12 cellular contexts compared by ENCODE assay signal in the genomic region with DNA sequence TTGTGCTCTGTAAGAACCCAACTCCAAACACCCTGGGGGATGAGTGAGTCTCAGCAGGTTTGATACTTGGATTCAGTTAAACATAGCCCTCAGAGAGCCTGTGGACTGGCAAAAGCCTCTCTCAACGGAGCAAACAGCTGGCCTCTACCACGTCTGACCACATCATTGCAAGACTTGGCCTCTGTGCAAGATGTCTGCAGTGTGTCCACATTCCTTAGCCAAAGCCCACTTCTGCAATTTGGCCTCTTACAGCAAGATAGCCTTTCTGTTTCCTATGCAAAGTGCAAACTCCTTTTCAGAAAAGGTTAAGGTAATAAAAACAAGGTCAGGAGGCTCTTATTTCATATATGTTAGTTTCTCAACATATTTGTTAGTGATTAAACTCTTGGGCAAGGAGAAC. TPM values are rescaled to one million over a fixed set of nuclear protein-coding genes. Genes with fewer than 3 reads are reported as not detected.
DNase-seq lines count a peak whose midpoint lies in the region; ATAC-seq and TF ChIP-seq lines count a peak whose summit lies in the region.
"Had no signal": no experiment of that assay in that cellular context is flagged by ENCODE, and none has a peak within 500 bp of the region (broad histone marks: within the 10 kb centered on the region; RNA-seq: fewer than 3 reads in every experiment).

No MANE protein-coding gene starts in this region.

- H3K27ac ChIP-seq in ascending aorta (peak overlapping the region; percentile 20 to 23), left ventricle myocardium inferior (replicated peaks) (no peak overlapping the region), spleen (peak overlapping the region in 3 of 8 donors; percentile 36 to 42 (median 41))

- TF ChIP-seq CTCF in ascending aorta (IDR thresholded peaks at IDR 0.05) (no peak), left ventricle myocardium inferior (IDR thresholded peaks at IDR 0.05; ENCODE audit: borderline replicate concordance) (no peak), spleen (IDR thresholded peaks at IDR 0.05 in 8 of 11, conservative IDR thresholded peaks at IDR 0.05 in 3 of 11) (no peak)

- peaks cover 0 to 2% of the 10 kb centered on the region in 2 donors for H3K36me3 ChIP-seq in ascending aorta
- no peaks in the 10 kb centered on the region for H3K36me3 ChIP-seq in left ventricle myocardium inferior
- no peaks in the 10 kb centered on the region for H3K36me3 ChIP-seq in spleen

- H3K9me3 ChIP-seq in ascending aorta (no peaks in the 10 kb centered on the region), left ventricle myocardium inferior (replicated peaks) (no peaks in the 10 kb centered on the region), spleen (no peaks in the 10 kb centered on the region)

- H3K4me3 ChIP-seq in ascending aorta (no peak overlapping the region), left ventricle myocardium inferior (no peak overlapping the region), spleen (no peak overlapping the region)

- ATAC-seq in GM18519 (IDR thresholded peaks at IDR 0.05; ENCODE audit: low FRiP score, unreplicated experiment) (no peak), HG03432 (IDR thresholded peaks at IDR 0.05; ENCODE audit: unreplicated experiment) (no peak)
- ATAC-seq: activated T-cell treated with anti-CD3 and anti-CD28 coated beads, Interleukin-2, amount 50 U/mL, for 4 hours had no signal

- H3K27me3 ChIP-seq in ascending aorta (no peaks in the 10 kb centered on the region), left ventricle myocardium inferior (ENCODE audit: low read depth) (no peaks in the 10 kb centered on the region), spleen (replicated peaks in 1 of 7) (no peaks in the 10 kb centered on the region)

- no peak for TF ChIP-seq POLR2A in spleen (IDR thresholded peaks at IDR 0.05)

- intact Hi-C loops in ascending aorta (cut with DNase I) (no loop called here), left ventricle myocardium inferior (cut with micrococcal nuclease) (no loop called here), spleen (cut with DNase I; ENCODE audit: low total_unique reads) (no loop called here)

- H3K4me1 ChIP-seq in ascending aorta, result peaks cover 11 to 24% of the 10 kb centered on the region in 2 donors
- peaks cover 19% of the 10 kb centered on the region for H3K4me1 ChIP-seq in left ventricle myocardium inferior
- H3K4me1 ChIP-seq in spleen, result peaks cover 0 to 12% (median 0%) of the 10 kb centered on the region in 6 donors

- 19 to 57% (median 44%) methylated on average over 2 of the region's 2 CpGs for WGBS in spleen, 5 donors

- peak; percentile 94 for DNase-seq in LHCN-M2 (ENCODE audit: low read depth)
- DNase-seq in ascending aorta (ENCODE audit: low spot score in 2 of 2), result peak in 1 of 2 donors; percentile 73
- DNase-seq in left ventricle myocardium inferior, result peak; percentile 22
- DNase-seq in spleen, result peak; percentile 71
- no peak for DNase-seq in medulla oblongata (ENCODE audit: extremely low spot score)
- DNase-seq in activated gamma-delta T cell (lab: John Stamatoyannopoulos, UW), result no peak
- DNase-seq: activated T-cell treated with anti-CD3 and anti-CD28 coated beads, Interleukin-2, amount 50 U/mL, for 4 hours; H9; NCI-H1092; nucleus accumbens had no signal

RNA-seq across cellular contexts. Expression of a gene that starts 27.9 kb away (rescaled TPM):
- total RNA-seq in LHCN-M2 (2014; rRNA removed) (109 and 128 TPM in 2 replicates), ascending aorta (164 TPM), left ventricle myocardium inferior (45.5 TPM), spleen (100 to 1,000 TPM in 2 of 7 donors, 10 to 100 TPM in 5; 27.2 to 139 (median 58.1) TPM)
- 112 TPM for polyA plus RNA-seq in LHCN-M2 (2012)
- 1 to 10 TPM; 3.2 to 6.7 (median 5.0) TPM for polyA plus RNA-seq in spleen

Comparison
In these comparisons a context has a peak if more than half of its experiments do, and no peak if none do; other contexts are left out.
1. DNase-seq: peak in LHCN-M2 (single experiment), left ventricle myocardium inferior (single experiment) and spleen (single experiment); none in medulla oblongata (single experiment) and activated gamma-delta T cell (single experiment).